ENCODE assay signal across 22 cellular contexts in the genomic region with DNA sequence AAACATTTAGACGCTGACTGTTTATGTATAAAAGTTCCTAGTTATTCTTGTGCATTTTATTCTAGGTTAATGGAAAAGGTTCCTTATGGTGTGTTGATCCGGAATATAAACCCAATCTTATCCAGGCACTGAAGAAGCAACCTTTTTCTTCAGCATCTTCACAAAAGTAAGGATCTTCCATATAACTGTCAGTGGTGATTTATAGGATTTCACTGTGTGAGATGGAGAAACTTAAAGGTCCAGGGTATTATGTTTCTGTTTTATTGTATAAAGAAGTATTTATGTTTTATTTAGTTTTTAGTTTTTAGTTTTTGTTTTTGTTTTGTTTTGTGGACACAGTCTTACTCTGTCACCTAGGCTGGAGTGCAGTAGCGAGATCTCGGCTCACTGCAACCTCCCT.
"Had no signal": no experiment of that assay in that cellular context is flagged by ENCODE, and none has a peak within 500 bp of the region (broad histone marks: within the 10 kb centered on the region; RNA-seq: fewer than 3 reads in every experiment).

No MANE protein-coding gene starts in this region.

- H3K4me2 ChIP-seq: SK-N-SH, smooth muscle cell had no signal

- H3K27ac Mint-ChIP-seq: endodermal cell; stimulated activated memory B cell treated with anti-CD40 and anti-IgM and Interleukin-4, amounts not matched to agents 10 μg/mL and 1 μg/mL and 100 μg/mL, for 72 hours; type B pancreatic cell had no signal

- ATAC-seq: activated naive CD4-positive, alpha-beta T cell treated with anti-CD3 and anti-CD28 coated beads, Interleukin-2, amount 50 U/mL, for 72 hours; left lung; sciatic nerve; stimulated activated memory B cell treated with anti-CD40 and anti-IgM and Interleukin-4, amounts not matched to agents 10 μg/mL and 1 μg/mL and 100 μg/mL, for 72 hours had no signal

- H3K9ac ChIP-seq: SK-N-SH had no signal

- H3K9me3 ChIP-seq: left lung, ovary, SK-N-SH, testis had no signal

- H3K27me3 ChIP-seq: cardiac muscle cell, left lung, ovary, testis had no signal

- H3K4me1 ChIP-seq: testis had no signal

- H3K36me3 ChIP-seq: cardiac muscle cell, ovary had no signal

- H3K4me3 Mint-ChIP-seq: endodermal cell; stimulated activated memory B cell treated with anti-CD40 and anti-IgM and Interleukin-4, amounts not matched to agents 10 μg/mL and 1 μg/mL and 100 μg/mL, for 72 hours; type B pancreatic cell had no signal

- H3K9me3 Mint-ChIP-seq: stimulated activated memory B cell treated with anti-CD40 and anti-IgM and Interleukin-4, amounts not matched to agents 10 μg/mL and 1 μg/mL and 100 μg/mL, for 72 hours; type B pancreatic cell had no signal

- DNase-seq: activated CD4-positive, alpha-beta T cell treated with anti-CD3 and anti-CD28 coated beads, Interleukin-2, amount 50 U/mL, for 1 hour; activated effector memory CD4-positive, alpha-beta T cell treated with anti-CD3 and anti-CD28 coated beads, Interleukin-2, amount 50 U/mL, for 16 hours; amygdala; endodermal cell; foreskin melanocyte; glutamatergic neuron; hippocampal formation; islet precursor cell; left lung; midbrain; ovary; SK-N-SH; stimulated activated CD4-positive, alpha-beta T cell treated with anti-CD3 and anti-CD28 coated beads, Interleukin-4, amount 100 ng/mL, for 24 hours; T1000; testis had no signal

- H3K27ac ChIP-seq: cardiac muscle cell, epithelial cell of prostate, left lung, ovary, testis had no signal

- H3K27me3 Mint-ChIP-seq: stimulated activated memory B cell treated with anti-CD40 and anti-IgM and Interleukin-4, amounts not matched to agents 10 μg/mL and 1 μg/mL and 100 μg/mL, for 72 hours; type B pancreatic cell had no signal

- H3K4me3 ChIP-seq: cardiac muscle cell, left lung, ovary, smooth muscle cell, testis had no signal
